Comparison of ENCODE assay signal across 15 cellular contexts in the genomic region with DNA sequence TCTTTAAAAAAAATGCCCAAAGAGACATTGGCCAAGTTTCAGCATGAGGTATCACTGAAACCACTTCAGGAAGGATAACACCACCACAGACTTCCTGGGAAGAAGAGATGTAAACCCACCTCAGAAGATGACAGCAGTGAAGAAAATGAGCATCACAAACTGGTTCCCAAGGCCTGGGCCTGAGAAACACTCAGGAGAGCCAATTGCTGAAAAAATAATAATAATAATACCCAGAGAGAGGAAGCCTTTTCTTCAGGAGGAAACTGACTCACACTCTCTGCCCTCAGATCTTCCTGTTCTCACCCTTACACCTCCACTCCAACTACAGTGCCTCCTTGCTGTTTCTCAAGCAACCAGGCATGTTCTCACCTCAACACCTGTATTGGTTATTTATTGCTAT.
A peak's percentile ranks its signal among the peaks of the same experiment; 100 is the strongest.
DNase-seq lines count a peak whose midpoint lies in the region; ATAC-seq, FAIRE-seq and TF ChIP-seq lines count a peak whose summit lies in the region.
"Had no signal": no experiment of that assay in that cellular context is flagged by ENCODE, and none has a peak within 500 bp of the region (broad histone marks: within the 10 kb centered on the region; RNA-seq: fewer than 3 reads in every experiment).

No MANE protein-coding gene starts in this region.

- H3K9me3 ChIP-seq in GM12878 (replicated peaks; ENCODE audit: control insufficient read depth, insufficient read depth, low read length) (no peaks in the 10 kb centered on the region), right cardiac atrium (ENCODE audit: control insufficient read depth, low read length) (no peaks in the 10 kb centered on the region)
- no peaks in the 10 kb centered on the region for H3K9me3 ChIP-seq in naive thymus-derived CD4-positive, alpha-beta T cell (ENCODE audit: control insufficient read depth in 2 of 3, low read length in 3 of 3)
- H3K9me3 ChIP-seq: HAP-1 had no signal

- in situ Hi-C loops in GM12878 (cut with MboI) = no loop called here

- H3K27ac Mint-ChIP-seq in activated CD4-positive, alpha-beta T cell treated with anti-CD3 and anti-CD28 coated beads, Interleukin-2, amount 10 ng/mL, durations not matched to agents 7 days and 5 days = peak overlapping the region; percentile 27
- H3K27ac Mint-ChIP-seq in naive thymus-derived CD4-positive, alpha-beta T cell = peak overlapping the region in 5 of 9 donors; percentile 0 to 51 (median 19)

- POLR2A ChIA-PET in activated CD4-positive, alpha-beta T cell treated with anti-CD3 and anti-CD28 coated beads, Interleukin-2, amount 10 ng/mL, durations not matched to agents 7 days and 5 days (lab: Charles Lee) = no interaction called here
- POLR2A ChIA-PET in GM12878 (lab: Charles Lee) = no interaction called here
- POLR2A ChIA-PET in naive thymus-derived CD4-positive, alpha-beta T cell (lab: Charles Lee) = no interaction called here

- H3K4me2 ChIP-seq in GM12878 (ENCODE audit: control insufficient read depth, insufficient read depth) = no peak overlapping the region
- H3K4me2 ChIP-seq: hepatocyte, PC-9 had no signal

- H3K79me2 ChIP-seq in GM12878 (ENCODE audit: control insufficient read depth, insufficient read depth, low read length) = no peaks in the 10 kb centered on the region
- H3K79me2 ChIP-seq: hepatocyte had no signal

- no peaks in the 10 kb centered on the region for H3K36me3 ChIP-seq in GM12878 (ENCODE audit: control insufficient read depth in 2 of 2, insufficient read depth in 2 of 2, low read length in 1 of 2)
- H3K36me3 ChIP-seq in naive thymus-derived CD4-positive, alpha-beta T cell (ENCODE audit: control insufficient read depth in 2 of 3, insufficient read depth in 3 of 3, low read length in 3 of 3) = no peaks in the 10 kb centered on the region
- H3K36me3 ChIP-seq: HAP-1 had no signal

- H3K27me3 ChIP-seq in GM12878 (replicated peaks in 1 of 2; ENCODE audit: control insufficient read depth in 2 of 2, insufficient read depth in 2 of 2, low read length in 1 of 2) (no peaks in the 10 kb centered on the region; a peak in 1 of 4 replicates), right cardiac atrium (ENCODE audit: control insufficient read depth, insufficient read depth) (no peaks in the 10 kb centered on the region)
- H3K27me3 ChIP-seq in naive thymus-derived CD4-positive, alpha-beta T cell (ENCODE audit: control insufficient read depth in 2 of 2, insufficient read depth in 2 of 2, low read length in 2 of 2) = no peaks in the 10 kb centered on the region
- H3K27me3 ChIP-seq: hepatocyte had no signal

- intact Hi-C loops in GM12878 (cut with micrococcal nuclease; ENCODE audit: unreplicated experiment) = no loop called here
- intact Hi-C loops in naive thymus-derived CD4-positive, alpha-beta T cell (cut with micrococcal nuclease) = no loop called here
- intact Hi-C loops in right cardiac atrium (cut with DNase I) = no loop called here

- H3K4me3 Mint-ChIP-seq in activated CD4-positive, alpha-beta T cell treated with anti-CD3 and anti-CD28 coated beads, Interleukin-2, amount 10 ng/mL, durations not matched to agents 7 days and 5 days = no peak overlapping the region
- H3K4me3 Mint-ChIP-seq in naive thymus-derived CD4-positive, alpha-beta T cell = peak overlapping the region in 4 of 10 donors; percentile 16 to 39 (median 26)

- no TSS peak for BruUV-seq in GM12878 (replicated peaks; lab: Mats Ljungman, UMichigan)

- RAD21 ChIA-PET in GM12878 (lab: Charles Lee; ENCODE audit: unreplicated experiment) = no interaction called here

- H3K36me3 Mint-ChIP-seq in activated CD4-positive, alpha-beta T cell treated with anti-CD3 and anti-CD28 coated beads, Interleukin-2, amount 10 ng/mL, durations not matched to agents 7 days and 5 days (ENCODE audit: low read depth) = no peaks in the 10 kb centered on the region
- H3K36me3 Mint-ChIP-seq in naive thymus-derived CD4-positive, alpha-beta T cell = no peaks in the 10 kb centered on the region

- H2AFZ ChIP-seq in GM12878 (ENCODE audit: control insufficient read depth, low read depth, low read length) = no peak overlapping the region
- H2AFZ ChIP-seq: hepatocyte, PC-9 had no signal

- CTCF ChIA-PET in activated CD4-positive, alpha-beta T cell treated with anti-CD3 and anti-CD28 coated beads, Interleukin-2, amount 10 ng/mL, durations not matched to agents 7 days and 5 days (lab: Charles Lee) = no interaction called here
- CTCF ChIA-PET in GM12878 (lab: Yijun Ruan, JAX) = no interaction called here
- CTCF ChIA-PET in naive thymus-derived CD4-positive, alpha-beta T cell (lab: Charles Lee) = no interaction called here

- no peak for FAIRE-seq in GM12878 (lab: Jason Lieb, UNC)
- FAIRE-seq: astrocyte had no signal

- H3K27ac ChIP-seq in GM12878 (ENCODE audit: control insufficient read depth, insufficient read depth) = no peak overlapping the region
- no peak overlapping the region for H3K27ac ChIP-seq in naive thymus-derived CD4-positive, alpha-beta T cell (ENCODE audit: low read depth, low read length)
- H3K27ac ChIP-seq in right cardiac atrium (ENCODE audit: low read length) = no peak overlapping the region
- H3K27ac ChIP-seq: hepatocyte, PC-9 had no signal

- H4K20me1 ChIP-seq in GM12878 (ENCODE audit: control insufficient read depth, insufficient read depth) = no peaks in the 10 kb centered on the region

- H3K27me3 Mint-ChIP-seq in activated CD4-positive, alpha-beta T cell treated with anti-CD3 and anti-CD28 coated beads, Interleukin-2, amount 10 ng/mL, durations not matched to agents 7 days and 5 days = peaks cover 4% of the 10 kb centered on the region
- H3K27me3 Mint-ChIP-seq in naive thymus-derived CD4-positive, alpha-beta T cell = peaks cover 0 to 2% (median 0%) of the 10 kb centered on the region in 5 donors

- no peak for TF ChIP-seq POLR2A in GM12878 (IDR thresholded peaks at IDR 0.05; ENCODE audit: low read depth, low read length)

- H3K4me1 ChIP-seq in GM12878 (ENCODE audit: control insufficient read depth, insufficient read depth, low read length) = no peaks in the 10 kb centered on the region
- peaks cover 14 to 23% of the 10 kb centered on the region in 2 donors for H3K4me1 ChIP-seq in naive thymus-derived CD4-positive, alpha-beta T cell (ENCODE audit: control insufficient read depth in 2 of 2, insufficient read depth in 2 of 2, low read length in 2 of 2)
- H3K4me1 ChIP-seq in right cardiac atrium (ENCODE audit: control insufficient read depth, insufficient read depth, low read length) = no peaks in the 10 kb centered on the region
- H3K4me1 ChIP-seq: HAP-1 had no signal

- TF ChIP-seq RAD21 in GM12878 (IDR thresholded peaks at IDR 0.05; ENCODE audit: insufficient read depth, low read depth, low read length) = no peak

- H3K9ac ChIP-seq in GM12878 (ENCODE audit: control insufficient read depth, insufficient read depth, low read length) = no peak overlapping the region

- SMC1A ChIA-PET in GM12878 (lab: Charles Lee; ENCODE audit: uncharacterized antibody, unreplicated experiment) = no interaction called here

- no peak for TF ChIP-seq CTCF in GM12878 (IDR thresholded peaks at IDR 0.05 in 2 of 3, conservative IDR thresholded peaks at IDR 0.05 in 1 of 3; ENCODE audit: control insufficient read depth in 2 of 3, extremely low read depth in 1 of 3, insufficient read depth in 1 of 3, low read depth in 3 of 3, low read length in 3 of 3)

- H3K4me3 ChIP-seq in Jurkat, Clone E6-1 (ENCODE audit: low read length) = no peak overlapping the region
- no peak overlapping the region for H3K4me3 ChIP-seq in GM12878
- no peak overlapping the region for H3K4me3 ChIP-seq in naive thymus-derived CD4-positive, alpha-beta T cell (ENCODE audit: low read length)
- no peak overlapping the region for H3K4me3 ChIP-seq in right cardiac atrium (ENCODE audit: low read length)
- H3K4me3 ChIP-seq: HAP-1, hepatocyte, PC-9 had no signal

- H3K4me1 Mint-ChIP-seq in activated CD4-positive, alpha-beta T cell treated with anti-CD3 and anti-CD28 coated beads, Interleukin-2, amount 10 ng/mL, durations not matched to agents 7 days and 5 days = peaks cover 30% of the 10 kb centered on the region
- peaks cover 24 to 37% (median 29%) of the 10 kb centered on the region in 7 donors for H3K4me1 Mint-ChIP-seq in naive thymus-derived CD4-positive, alpha-beta T cell

- TF ChIP-seq EP300 in GM12878 (IDR thresholded peaks at IDR 0.05; ENCODE audit: borderline replicate concordance in 1 of 2, control insufficient read depth in 1 of 2, low read depth in 2 of 2, low read length in 2 of 2) = no peak

- no peaks in the 10 kb centered on the region for H3K9me3 Mint-ChIP-seq in activated CD4-positive, alpha-beta T cell treated with anti-CD3 and anti-CD28 coated beads, Interleukin-2, amount 10 ng/mL, durations not matched to agents 7 days and 5 days
- peaks cover 0 to 6% (median 0%) of the 10 kb centered on the region in 11 donors for H3K9me3 Mint-ChIP-seq in naive thymus-derived CD4-positive, alpha-beta T cell

- ATAC-seq in GM12878 (no peak), HG03095 (IDR thresholded peaks at IDR 0.05; ENCODE audit: unreplicated experiment) (no peak), right cardiac atrium (no peak)
- peak; percentile 63 for ATAC-seq in naive thymus-derived CD4-positive, alpha-beta T cell
- ATAC-seq: left ventricle myocardium superior had no signal

- peak; percentile 9 for DNase-seq in activated CD4-positive, alpha-beta T cell treated with anti-CD3 and anti-CD28 coated beads, Interleukin-2, amount 10 ng/mL, durations not matched to agents 7 days and 5 days
- DNase-seq in activated CD4-positive, alpha-beta T cell treated with anti-CD3 and anti-CD28 coated beads, Interleukin-2, amount 50 U/mL, for 4 hours = no peak
- peak; percentile 25 for DNase-seq in Jurkat, Clone E6-1 (ENCODE audit: low read depth, low spot score)
- peak; percentile 13 for DNase-seq in GM12878 (ENCODE audit: low read depth, low spot score)
- DNase-seq in naive thymus-derived CD4-positive, alpha-beta T cell = peak in 3 of 9 donors; percentile 2 to 9 (median 7)
- DNase-seq in hypothalamus (lab: John Stamatoyannopoulos, UW) = no peak
- DNase-seq in right cardiac atrium = no peak
- DNase-seq: KBM-7, left ventricle myocardium superior, NCI-H1105 treated with DMSO at 0.1 percent for 48 hours, PC-9 had no signal

TF ChIP-seq in GM12878, 131 proteins besides CTCF, POLR2A, EP300 and RAD21 (continues in another document):
- TF ChIP-seq, protein P1, sequence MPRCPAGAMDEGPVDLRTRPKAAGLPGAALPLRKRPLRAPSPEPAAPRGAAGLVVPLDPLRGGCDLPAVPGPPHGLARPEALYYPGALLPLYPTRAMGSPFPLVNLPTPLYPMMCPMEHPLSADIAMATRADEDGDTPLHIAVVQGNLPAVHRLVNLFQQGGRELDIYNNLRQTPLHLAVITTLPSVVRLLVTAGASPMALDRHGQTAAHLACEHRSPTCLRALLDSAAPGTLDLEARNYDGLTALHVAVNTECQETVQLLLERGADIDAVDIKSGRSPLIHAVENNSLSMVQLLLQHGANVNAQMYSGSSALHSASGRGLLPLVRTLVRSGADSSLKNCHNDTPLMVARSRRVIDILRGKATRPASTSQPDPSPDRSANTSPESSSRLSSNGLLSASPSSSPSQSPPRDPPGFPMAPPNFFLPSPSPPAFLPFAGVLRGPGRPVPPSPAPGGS (IDR thresholded peaks at IDR 0.05; ENCODE audit: borderline replicate concordance, insufficient read depth, low read depth, low read length, poor library complexity, severe bottlenecking) = no peak

Comparison
In these comparisons a context has a peak if more than half of its experiments do, and no peak if none do; other contexts are left out.
1. DNase-seq: peak in activated CD4-positive, alpha-beta T cell treated with anti-CD3 and anti-CD28 coated beads, Interleukin-2, amount 10 ng/mL, durations not matched to agents 7 days and 5 days (single experiment), Jurkat, Clone E6-1 (single experiment) and GM12878 (single experiment); none in activated CD4-positive, alpha-beta T cell treated with anti-CD3 and anti-CD28 coated beads, Interleukin-2, amount 50 U/mL, for 4 hours (0 of 2), hypothalamus (0 of 51) and right cardiac atrium (0 of 3).